In the genomic region with DNA sequence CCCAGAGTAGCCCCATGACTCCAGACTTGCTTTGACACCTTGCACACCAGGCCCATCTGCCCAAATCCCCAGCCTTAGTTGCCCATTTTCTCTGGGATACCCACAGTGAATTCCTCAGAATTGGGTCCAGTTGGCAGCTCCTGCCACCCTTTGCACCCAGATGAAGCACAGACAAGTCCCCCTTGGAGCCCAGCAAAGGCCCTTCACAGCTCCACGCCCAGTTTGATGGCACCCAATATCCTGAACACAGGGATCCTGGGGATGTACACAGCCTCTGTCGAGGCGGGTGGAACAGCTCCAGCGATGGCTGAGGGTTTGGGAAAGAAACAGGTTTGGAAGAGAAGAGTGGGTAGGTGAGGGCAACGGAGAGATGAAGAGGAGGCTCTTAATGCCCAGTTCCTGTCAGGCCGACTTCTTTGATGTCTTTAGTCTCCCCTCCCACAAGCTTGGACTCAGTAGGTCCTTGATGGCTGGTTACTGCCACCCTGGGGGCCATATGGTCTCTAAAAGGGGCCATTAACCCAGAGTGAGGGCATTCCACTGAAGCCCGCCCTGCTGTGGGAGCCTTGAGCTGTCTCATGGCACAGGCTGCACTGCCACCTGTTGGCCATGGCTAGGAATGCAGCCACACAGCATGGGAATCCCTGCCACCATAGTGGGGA, we compare ENCODE assay signal across 1 cellular context.
TF ChIP-seq lines count a peak whose summit lies in the region.

No MANE protein-coding gene starts in this region.

TF ChIP-seq in HEK293, 187 proteins besides CTCF, POLR2A, EP300 and RAD21 (continued from another document and continues in another):
- TF ChIP-seq ZNF18 (tag by site-specific recombination; IDR thresholded peaks at IDR 0.05) (no peak), ZNF391 (tag by site-specific recombination; IDR thresholded peaks at IDR 0.05; ENCODE audit: borderline replicate concordance, low read depth) (no peak), SCRT1 (tag by site-specific recombination; IDR thresholded peaks at IDR 0.05; ENCODE audit: borderline replicate concordance) (peak; percentile 76; the same call in 1 of the 2 replicates), ZNF202 (tag by site-specific recombination; IDR thresholded peaks at IDR 0.05; ENCODE audit: borderline replicate concordance) (no peak), ZNF555 (tag by site-specific recombination; conservative IDR thresholded peaks at IDR 0.05) (no peak), KLF9 (tag by site-specific recombination; IDR thresholded peaks at IDR 0.05; ENCODE audit: low read depth) (no peak), ZFP41 (tag by site-specific recombination; IDR thresholded peaks at IDR 0.05; ENCODE audit: borderline replicate concordance) (no peak), ZIC2 (tag by site-specific recombination; IDR thresholded peaks at IDR 0.05) (peak; percentile 71), ZBTB48 (tag by site-specific recombination; IDR thresholded peaks at IDR 0.05) (no peak; the same call in 1 of the 2 replicates), ZNF174 (tag by site-specific recombination; IDR thresholded peaks at IDR 0.05) (no peak), ZFP37 (tag by site-specific recombination; IDR thresholded peaks at IDR 0.05) (no peak), GLI2 (tag by site-specific recombination; IDR thresholded peaks at IDR 0.05; ENCODE audit: borderline replicate concordance, low read depth) (no peak), TCF7L2 (IDR thresholded peaks at IDR 0.05; ENCODE audit: borderline replicate concordance, low read depth, low read length) (no peak), WT1 (tag by site-specific recombination; IDR thresholded peaks at IDR 0.05) (no peak), GLIS2 (tag by site-specific recombination; IDR thresholded peaks at IDR 0.05) (peak; percentile 67), ZNF114 (tag by site-specific recombination; IDR thresholded peaks at IDR 0.05) (no peak), ZNF2 (tag by site-specific recombination; IDR thresholded peaks at IDR 0.05) (0 out of 2 replicates have a peak, but pooled peaks have one; percentile 29), ZNF423 (tag by site-specific recombination; IDR thresholded peaks at IDR 0.05) (no peak), ZNF514 (tag by site-specific recombination; IDR thresholded peaks at IDR 0.05) (no peak), GLIS1 (tag by site-specific recombination; IDR thresholded peaks at IDR 0.05) (peak; percentile 81), ZNF324 (tag by site-specific recombination; IDR thresholded peaks at IDR 0.05) (0 out of 2 replicates have a peak, but pooled peaks have one; percentile 18), ZNF560 (tag by site-specific recombination; IDR thresholded peaks at IDR 0.05; ENCODE audit: borderline replicate concordance) (no peak), ZNF362 (tag by site-specific recombination; IDR thresholded peaks at IDR 0.05) (no peak), ZNF624 (tag by site-specific recombination; IDR thresholded peaks at IDR 0.05) (no peak), KLF16 (tag by site-specific recombination; IDR thresholded peaks at IDR 0.05) (no peak), ZNF639 (tag by site-specific recombination; IDR thresholded peaks at IDR 0.05) (no peak), ZBTB49 (tag by site-specific recombination; IDR thresholded peaks at IDR 0.05; ENCODE audit: low read depth) (no peak), PATZ1 (tag by site-specific recombination; IDR thresholded peaks at IDR 0.05) (peak; percentile 70), ZNF692 (tag by site-specific recombination; IDR thresholded peaks at IDR 0.05) (peak; percentile 41; the same call in 1 of the 2 replicates), BCL6B (tag by site-specific recombination; IDR thresholded peaks at IDR 0.05) (no peak), ZNF776 (tag by site-specific recombination; IDR thresholded peaks at IDR 0.05; ENCODE audit: borderline replicate concordance) (no peak), ZBTB8A (tag by site-specific recombination; IDR thresholded peaks at IDR 0.05) (0 out of 2 replicates have a peak, but pooled peaks have one; percentile 17), ZNF529 (tag by site-specific recombination; IDR thresholded peaks at IDR 0.05; ENCODE audit: insufficient replicate concordance) (no peak), SP3 (tag by site-specific recombination; IDR thresholded peaks at IDR 0.05) (no peak), KLF8 (tag by site-specific recombination; IDR thresholded peaks at IDR 0.05) (peak; percentile 16; the same call in 1 of the 2 replicates), ZNF837 (tag by site-specific recombination; IDR thresholded peaks at IDR 0.05) (no peak), ZNF155 (tag by site-specific recombination; IDR thresholded peaks at IDR 0.05) (no peak), ZNF23 (tag by site-specific recombination; IDR thresholded peaks at IDR 0.05; ENCODE audit: borderline replicate concordance) (no peak), ZBTB17 (tag by site-specific recombination; IDR thresholded peaks at IDR 0.05) (0 out of 2 replicates have a peak, but pooled peaks have one; percentile 37), FEZF1 (tag by site-specific recombination; IDR thresholded peaks at IDR 0.05) (no peak), ZNF211 (tag by site-specific recombination; IDR thresholded peaks at IDR 0.05; ENCODE audit: low read depth) (no peak)
- TF ChIP-seq, protein P1, sequence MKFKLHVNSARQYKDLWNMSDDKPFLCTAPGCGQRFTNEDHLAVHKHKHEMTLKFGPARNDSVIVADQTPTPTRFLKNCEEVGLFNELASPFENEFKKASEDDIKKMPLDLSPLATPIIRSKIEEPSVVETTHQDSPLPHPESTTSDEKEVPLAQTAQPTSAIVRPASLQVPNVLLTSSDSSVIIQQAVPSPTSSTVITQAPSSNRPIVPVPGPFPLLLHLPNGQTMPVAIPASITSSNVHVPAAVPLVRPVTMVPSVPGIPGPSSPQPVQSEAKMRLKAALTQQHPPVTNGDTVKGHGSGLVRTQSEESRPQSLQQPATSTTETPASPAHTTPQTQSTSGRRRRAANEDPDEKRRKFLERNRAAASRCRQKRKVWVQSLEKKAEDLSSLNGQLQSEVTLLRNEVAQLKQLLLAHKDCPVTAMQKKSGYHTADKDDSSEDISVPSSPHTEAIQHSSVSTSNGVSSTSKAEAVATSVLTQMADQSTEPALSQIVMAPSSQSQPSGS (tag by site-specific recombination; IDR thresholded peaks at IDR 0.05; ENCODE audit: low read depth): no peak
- TF ChIP-seq, protein P2, sequence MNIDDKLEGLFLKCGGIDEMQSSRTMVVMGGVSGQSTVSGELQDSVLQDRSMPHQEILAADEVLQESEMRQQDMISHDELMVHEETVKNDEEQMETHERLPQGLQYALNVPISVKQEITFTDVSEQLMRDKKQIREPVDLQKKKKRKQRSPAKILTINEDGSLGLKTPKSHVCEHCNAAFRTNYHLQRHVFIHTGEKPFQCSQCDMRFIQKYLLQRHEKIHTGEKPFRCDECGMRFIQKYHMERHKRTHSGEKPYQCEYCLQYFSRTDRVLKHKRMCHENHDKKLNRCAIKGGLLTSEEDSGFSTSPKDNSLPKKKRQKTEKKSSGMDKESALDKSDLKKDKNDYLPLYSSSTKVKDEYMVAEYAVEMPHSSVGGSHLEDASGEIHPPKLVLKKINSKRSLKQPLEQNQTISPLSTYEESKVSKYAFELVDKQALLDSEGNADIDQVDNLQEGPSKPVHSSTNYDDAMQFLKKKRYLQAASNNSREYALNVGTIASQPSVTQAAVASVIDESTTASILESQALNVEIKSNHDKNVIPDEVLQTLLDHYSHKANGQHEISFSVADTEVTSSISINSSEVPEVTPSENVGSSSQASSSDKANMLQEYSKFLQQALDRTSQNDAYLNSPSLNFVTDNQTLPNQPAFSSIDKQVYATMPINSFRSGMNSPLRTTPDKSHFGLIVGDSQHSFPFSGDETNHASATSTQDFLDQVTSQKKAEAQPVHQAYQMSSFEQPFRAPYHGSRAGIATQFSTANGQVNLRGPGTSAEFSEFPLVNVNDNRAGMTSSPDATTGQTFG (tag by site-specific recombination; IDR thresholded peaks at IDR 0.05; ENCODE audit: borderline replicate concordance): no peak
- TF ChIP-seq, protein P3, sequence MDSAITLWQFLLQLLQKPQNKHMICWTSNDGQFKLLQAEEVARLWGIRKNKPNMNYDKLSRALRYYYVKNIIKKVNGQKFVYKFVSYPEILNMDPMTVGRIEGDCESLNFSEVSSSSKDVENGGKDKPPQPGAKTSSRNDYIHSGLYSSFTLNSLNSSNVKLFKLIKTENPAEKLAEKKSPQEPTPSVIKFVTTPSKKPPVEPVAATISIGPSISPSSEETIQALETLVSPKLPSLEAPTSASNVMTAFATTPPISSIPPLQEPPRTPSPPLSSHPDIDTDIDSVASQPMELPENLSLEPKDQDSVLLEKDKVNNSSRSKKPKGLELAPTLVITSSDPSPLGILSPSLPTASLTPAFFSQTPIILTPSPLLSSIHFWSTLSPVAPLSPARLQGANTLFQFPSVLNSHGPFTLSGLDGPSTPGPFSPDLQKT (IDR thresholded peaks at IDR 0.05; ENCODE audit: borderline replicate concordance, low read depth, low read length): no peak
